13 cellular contexts compared by ENCODE assay signal in the genomic region with DNA sequence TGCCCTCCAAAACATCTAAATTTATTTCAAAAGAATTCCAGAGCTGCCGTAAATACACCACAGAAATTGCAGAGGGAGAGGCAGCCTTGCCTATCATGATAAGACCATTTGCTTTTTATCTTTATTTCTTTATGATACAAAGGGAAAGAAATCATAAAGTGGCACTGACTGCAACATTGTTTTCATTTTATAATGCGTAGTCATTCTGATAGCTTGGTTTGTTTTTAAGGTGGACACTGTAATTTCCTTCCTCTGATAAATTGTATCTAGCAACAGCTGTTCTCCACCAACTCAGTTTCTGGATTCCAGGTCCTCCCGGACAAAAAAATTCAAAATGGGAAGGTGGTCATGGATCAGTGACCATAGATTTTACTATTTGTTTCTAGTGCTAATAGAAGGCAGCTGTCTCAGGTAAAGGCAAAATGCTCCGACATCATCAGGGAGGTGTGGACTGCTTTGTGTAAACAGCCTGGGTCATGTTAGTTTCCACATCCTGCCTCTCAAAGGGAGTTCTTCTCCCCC. TPM values are rescaled to one million over a fixed set of nuclear protein-coding genes. Genes with fewer than 3 reads are reported as not detected.
A peak's percentile ranks its signal among the peaks of the same experiment; 100 is the strongest.
DNase-seq lines count a peak whose midpoint lies in the region; ATAC-seq and TF ChIP-seq lines count a peak whose summit lies in the region.
"Had no signal": no experiment of that assay in that cellular context is flagged by ENCODE, and none has a peak within 500 bp of the region (broad histone marks: within the 10 kb centered on the region; RNA-seq: fewer than 3 reads in every experiment).

No MANE protein-coding gene starts in this region.

- 58% methylated on average over 4 of the region's 4 CpGs for WGBS in suprapubic skin
- WGBS in upper lobe of left lung, 2 donors = 31 to 38% methylated on average over 4 of the region's 4 CpGs

- TF ChIP-seq POLR2A in suprapubic skin (IDR thresholded peaks at IDR 0.05) = no peak
- TF ChIP-seq POLR2A in upper lobe of left lung (IDR thresholded peaks at IDR 0.05) = no peak

- peaks cover 18% of the 10 kb centered on the region for H3K4me1 Mint-ChIP-seq in glutamatergic neuron (ENCODE audit: low read depth, unreplicated experiment)

- H3K27ac ChIP-seq in suprapubic skin (no peak overlapping the region), upper lobe of left lung (peak overlapping the region in 2 of 4 donors; percentile 64 to 68)
- H3K27ac ChIP-seq: breast epithelium, ovary had no signal

- no peak overlapping the region for H3K4me3 Mint-ChIP-seq in glutamatergic neuron (ENCODE audit: unreplicated experiment)
- H3K4me3 Mint-ChIP-seq: activated T-helper 1 cell treated with anti-CD3 and anti-CD28 coated beads, Interleukin-12 subunit alpha, Interleukin-12 subunit beta, Interleukin-2, Interleukin-4 antibody, amounts not matched to agents 30 ng/mL and 10 ng/mL and 1 ng/mL, durations not matched to agents 14 hours and 24 hours and 36 hours had no signal

- no peak for TF ChIP-seq CTCF in LNCaP clone FGC (IDR thresholded peaks at IDR 0.05; ENCODE audit: control insufficient read depth, extremely low read depth, insufficient read depth)
- TF ChIP-seq CTCF in suprapubic skin (IDR thresholded peaks at IDR 0.05) = no peak
- TF ChIP-seq CTCF in glutamatergic neuron (IDR thresholded peaks at IDR 0.05; ENCODE audit: partially characterized antibody, unreplicated experiment) = no peak
- TF ChIP-seq CTCF in upper lobe of left lung (IDR thresholded peaks at IDR 0.05) = no peak

- H3K27ac Mint-ChIP-seq in glutamatergic neuron (ENCODE audit: unreplicated experiment) = no peak overlapping the region
- H3K27ac Mint-ChIP-seq: activated T-helper 1 cell treated with anti-CD3 and anti-CD28 coated beads, Interleukin-12 subunit alpha, Interleukin-12 subunit beta, Interleukin-2, Interleukin-4 antibody, amounts not matched to agents 30 ng/mL and 10 ng/mL and 1 ng/mL, durations not matched to agents 14 hours and 24 hours and 36 hours had no signal

- ATAC-seq in upper lobe of left lung (ENCODE audit: low FRiP score in 2 of 2) = no peak

- peaks cover 8% of the 10 kb centered on the region for H3K4me1 ChIP-seq in suprapubic skin
- peaks cover 0 to 12% (median 7%) of the 10 kb centered on the region in 4 donors for H3K4me1 ChIP-seq in upper lobe of left lung
- H3K4me1 ChIP-seq: breast epithelium had no signal

- no peaks in the 10 kb centered on the region for H3K9me3 ChIP-seq in suprapubic skin
- no peaks in the 10 kb centered on the region for H3K9me3 ChIP-seq in upper lobe of left lung
- H3K9me3 ChIP-seq: breast epithelium, ovary had no signal

- no peaks in the 10 kb centered on the region for H3K27me3 ChIP-seq in suprapubic skin
- H3K27me3 ChIP-seq in upper lobe of left lung = no peaks in the 10 kb centered on the region
- H3K27me3 ChIP-seq: breast epithelium, ovary had no signal

- no peaks in the 10 kb centered on the region for H3K9me3 Mint-ChIP-seq in glutamatergic neuron (ENCODE audit: unreplicated experiment)
- H3K9me3 Mint-ChIP-seq: activated T-helper 1 cell treated with anti-CD3 and anti-CD28 coated beads, Interleukin-12 subunit alpha, Interleukin-12 subunit beta, Interleukin-2, Interleukin-4 antibody, amounts not matched to agents 30 ng/mL and 10 ng/mL and 1 ng/mL, durations not matched to agents 14 hours and 24 hours and 36 hours had no signal

- no peaks in the 10 kb centered on the region for H3K36me3 ChIP-seq in suprapubic skin
- no peaks in the 10 kb centered on the region for H3K36me3 ChIP-seq in upper lobe of left lung
- H3K36me3 ChIP-seq: breast epithelium, ovary had no signal

- DNase-seq in LNCaP clone FGC (ENCODE audit: low read depth) (no peak), NCI-H748 (lab: John Stamatoyannopoulos, UW; ENCODE audit: unreplicated experiment) (peak; percentile 98), kidney tubule cell (ENCODE audit: low spot score) (peak; percentile 34), suprapubic skin (ENCODE audit: low spot score in 2 of 2) (no peak), NCI-H1436 (lab: John Stamatoyannopoulos, UW) (no peak), DMS114 treated with DMSO at 0.1 percent for 48 hours (lab: John Stamatoyannopoulos, UW; ENCODE audit: unreplicated experiment) (no peak), glutamatergic neuron (no peak), upper lobe of left lung (no peak)
- DNase-seq: MM.1S, ovary, RPMI8226 had no signal

- H3K27me3 Mint-ChIP-seq in glutamatergic neuron (ENCODE audit: unreplicated experiment) = no peaks in the 10 kb centered on the region

- TF ChIP-seq EP300 in suprapubic skin (IDR thresholded peaks at IDR 0.05) = no peak
- TF ChIP-seq EP300 in upper lobe of left lung (IDR thresholded peaks at IDR 0.05) = no peak

- no peaks in the 10 kb centered on the region for H3K36me3 Mint-ChIP-seq in glutamatergic neuron (ENCODE audit: unreplicated experiment)

- peak overlapping the region; percentile 15 for H3K4me3 ChIP-seq in LNCaP clone FGC (ENCODE audit: low read depth, low read length)
- H3K4me3 ChIP-seq in suprapubic skin = peak overlapping the region; percentile 20
- peak overlapping the region in 2 of 4 donors; percentile 13 to 35 for H3K4me3 ChIP-seq in upper lobe of left lung

RNA-seq across cellular contexts. Expression of a gene that starts 0.6 kb away (rescaled TPM):
- 10 to 100 TPM in 3 of 4 donors, 1 to 10 TPM in 1; 8.3 to 33.6 (median 26.1) TPM for total RNA-seq in suprapubic skin
- total RNA-seq in glutamatergic neuron (ENCODE audit: unreplicated experiment) = 1.6 TPM
- total RNA-seq in upper lobe of left lung = 10 to 100 TPM; 10.8 to 26.3 (median 13.7) TPM
- total RNA-seq: activated T-helper 1 cell treated with anti-CD3 and anti-CD28 coated beads, Interleukin-12 subunit alpha, Interleukin-12 subunit beta, Interleukin-2, Interleukin-4 antibody, amounts not matched to agents 30 ng/mL and 10 ng/mL and 1 ng/mL, durations not matched to agents 14 hours and 24 hours and 36 hours had no signal

Comparison
In these comparisons a context has a peak if more than half of its experiments do, and no peak if none do; other contexts are left out.
1. DNase-seq: peak in NCI-H748 (single experiment) and kidney tubule cell (single experiment); none in LNCaP clone FGC (single experiment), suprapubic skin (0 of 2), NCI-H1436 (single experiment), DMS114 treated with DMSO at 0.1 percent for 48 hours (single experiment), glutamatergic neuron (single experiment) and upper lobe of left lung (0 of 2).